In genomic region chr3:43132883-43133743, GRCh38 we compare ENCODE assay signal across 22 cellular contexts.
"Had no signal": no experiment of that assay in that cellular context is flagged by ENCODE, and none has a peak within 500 bp of the region (broad histone marks: within the 10 kb centered on the region; RNA-seq: fewer than 3 reads in every experiment).

No MANE protein-coding gene starts in this region.

- ATAC-seq: left lung, mucosa of descending colon had no signal

- DNase-seq: activated CD4-positive, alpha-beta T cell treated with anti-CD3 and anti-CD28 coated beads, Interleukin-2, amount 50 U/mL, for 1 hour; activated CD4-positive, CD25-positive, alpha-beta regulatory T cell treated with anti-CD3 and anti-CD28 coated beads, Interleukin-2, amount 50 U/mL, for 72 hours; activated CD8-positive, alpha-beta memory T cell treated with anti-CD3 and anti-CD28 coated beads, Interleukin-2, amount 50 U/mL, for 4 hours; activated gamma-delta T cell; activated T-cell treated with anti-CD3 and anti-CD28 coated beads, Interleukin-2, amount 50 U/mL, for 48 hours; amniotic stem cell; foreskin melanocyte; glutamatergic neuron; kidney; left lung; mucosa of descending colon; naive B cell; stimulated activated CD4-positive, alpha-beta T cell treated with anti-CD3 and anti-CD28 coated beads, Interleukin-2, amount 100 ng/mL, for 24 hours; stimulated activated naive CD4-positive, alpha-beta T cell treated with Interleukin-2 at 50 U/mL for 16 hours; SW 1271; T-helper 2 cell; tibial artery had no signal

- H3K4me1 ChIP-seq: left lung, right atrium auricular region, tibial artery, vagina had no signal

- H3K27me3 ChIP-seq: dorsolateral prefrontal cortex, left lung, right atrium auricular region, tibial artery, vagina had no signal

- H3K9me3 ChIP-seq: left lung, vagina had no signal

- H3K27ac ChIP-seq: epithelial cell of prostate, left lung, right atrium auricular region, tibial artery, vagina, VCaP had no signal

- H3K4me3 ChIP-seq: dorsolateral prefrontal cortex, left lung, mucosa of descending colon, right atrium auricular region, tibial artery, vagina had no signal

- H3K36me3 ChIP-seq: left lung, right atrium auricular region, tibial artery, vagina had no signal

- FAIRE-seq: kidney had no signal
